In the genomic region with DNA sequence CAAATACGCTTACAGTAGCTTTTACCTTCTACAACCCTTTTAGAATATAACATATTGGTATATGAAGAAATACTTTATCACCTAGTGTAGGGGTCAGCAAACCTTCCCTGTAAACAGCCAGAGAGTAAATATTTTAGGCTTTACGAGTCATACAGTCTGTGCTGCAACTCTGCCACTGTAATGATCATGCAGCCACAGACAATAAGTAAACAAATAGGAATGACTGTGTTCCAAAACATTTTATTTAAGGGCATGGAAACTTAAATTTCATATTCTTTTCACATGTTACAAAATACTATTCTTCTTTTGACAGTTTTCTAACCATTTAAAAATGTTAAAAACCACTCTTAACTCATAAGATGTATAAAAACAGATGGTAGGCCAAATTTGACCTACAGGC, we compare ENCODE assay signal across 23 cellular contexts.
DNase-seq lines count a peak whose midpoint lies in the region; ATAC-seq, FAIRE-seq and TF ChIP-seq lines count a peak whose summit lies in the region.
"Had no signal": no experiment of that assay in that cellular context is flagged by ENCODE, and none has a peak within 500 bp of the region (broad histone marks: within the 10 kb centered on the region; RNA-seq: fewer than 3 reads in every experiment).

No MANE protein-coding gene starts in this region.

- no peak for FAIRE-seq in endothelial cell of umbilical vein (lab: Jason Lieb, UNC)
- FAIRE-seq: H1 had no signal

- no peak overlapping the region for H3K4me3 ChIP-seq in PC-3 (ENCODE audit: low read length)
- no peak overlapping the region for H3K4me3 ChIP-seq in endothelial cell of umbilical vein (replicated peaks in 1 of 3; ENCODE audit: insufficient read depth in 1 of 3, low read depth in 1 of 3, low read length in 3 of 3)
- H3K4me3 ChIP-seq in right lobe of liver = no peak overlapping the region
- H3K4me3 ChIP-seq: heart right ventricle, lung, SJSA1, thyroid gland had no signal

- BruUV-seq in PC-3 (replicated peaks; lab: Mats Ljungman, UMichigan) (no TSS peak), endothelial cell of umbilical vein (replicated peaks; lab: Mats Ljungman, UMichigan) (no TSS peak)

- H3K36me3 Mint-ChIP-seq in natural killer cell = no peaks in the 10 kb centered on the region
- H3K36me3 Mint-ChIP-seq: activated naive CD4-positive, alpha-beta T cell treated with anti-CD3 and anti-CD28 coated beads, Interleukin-2, amount 50 U/mL, for 72 hours had no signal

- no peak for TF ChIP-seq POLR2A in endothelial cell of umbilical vein (IDR thresholded peaks at IDR 0.05; ENCODE audit: low read depth, low read length)
- no peak for TF ChIP-seq POLR2A in right lobe of liver (IDR thresholded peaks at IDR 0.05)

- H3K9me3 Mint-ChIP-seq in natural killer cell = no peaks in the 10 kb centered on the region
- H3K9me3 Mint-ChIP-seq: activated naive CD4-positive, alpha-beta T cell treated with anti-CD3 and anti-CD28 coated beads, Interleukin-2, amount 50 U/mL, for 72 hours; activated T-helper 1 cell treated with anti-CD3 and anti-CD28 coated beads, Interleukin-12 subunit alpha, Interleukin-12 subunit beta, Interleukin-2, Interleukin-4 antibody, amounts not matched to agents 30 ng/mL and 10 ng/mL and 1 ng/mL, durations not matched to agents 14 hours and 24 hours and 36 hours; naive thymus-derived CD4-positive, alpha-beta T cell had no signal

- H3F3A ChIP-seq in PC-3 (ENCODE audit: low read length, unreplicated experiment) = no peaks in the 10 kb centered on the region

- POLR2A ChIA-PET in PC-3 (lab: Charles Lee; ENCODE audit: unreplicated experiment) = interaction anchor here (0.7 kb wide), 1 partner anchor 877 kb away, joined by 4 read pairs; no protein-coding TSS in a partner anchor
- POLR2A ChIA-PET in endothelial cell of umbilical vein (lab: Charles Lee) = no interaction called here

- dilution Hi-C loops in endothelial cell of umbilical vein (cut with MboI; ENCODE audit: extremely low pct_ligation_motif_present, low sequenced_read_pairs) = no loop called here

- H3K4me1 ChIP-seq in PC-3 (ENCODE audit: insufficient read depth, low read length) = peaks cover 10% of the 10 kb centered on the region
- no peaks in the 10 kb centered on the region for H3K4me1 ChIP-seq in endothelial cell of umbilical vein (ENCODE audit: control insufficient read depth, extremely low read depth, insufficient read depth, low read length)
- no peaks in the 10 kb centered on the region for H3K4me1 ChIP-seq in right lobe of liver
- H3K4me1 ChIP-seq: thyroid gland had no signal

- DNase-seq in ELR (ENCODE audit: low read depth) (peak; percentile 63), PC-3 (peak; percentile 60), endothelial cell of umbilical vein (ENCODE audit: low read depth, low spot score) (peak; percentile 6), right lobe of liver (no peak), natural killer cell (no peak), DMS 273 (lab: John Stamatoyannopoulos, UW; ENCODE audit: unreplicated experiment) (no peak), OCI-M2 (lab: John Stamatoyannopoulos, UW; ENCODE audit: unreplicated experiment) (no peak), NCI-H2029 treated with DMSO at 0.1 percent for 48 hours (lab: John Stamatoyannopoulos, UW) (no peak)
- DNase-seq: heart right ventricle; naive thymus-derived CD4-positive, alpha-beta T cell; NCI-H1436; NCI-H774; stimulated activated CD4-positive, alpha-beta T cell treated with anti-CD3 and anti-CD28 coated beads, Interleukin-2, amount 100 ng/mL, for 24 hours; stimulated activated naive CD4-positive, alpha-beta T cell treated with Interleukin-2 at 50 U/mL for 16 hours; T-helper 2 cell; thyroid gland had no signal

- TF ChIP-seq CTCF in PC-3 (conservative IDR thresholded peaks at IDR 0.05; ENCODE audit: low read depth, low read length) (no peak), endothelial cell of umbilical vein (IDR thresholded peaks at IDR 0.05; ENCODE audit: extremely low read depth in 1 of 2, insufficient read depth in 1 of 2, low read depth in 1 of 2, low read length in 2 of 2) (no peak), right lobe of liver (IDR thresholded peaks at IDR 0.05) (no peak), natural killer cell (IDR thresholded peaks at IDR 0.05) (no peak)

- no peaks in the 10 kb centered on the region for H3K9me1 ChIP-seq in endothelial cell of umbilical vein (replicated peaks; ENCODE audit: control insufficient read depth, extremely low read depth, insufficient read depth, low read length)

- H2AFZ ChIP-seq in PC-3 (ENCODE audit: low read length) (no peak overlapping the region), endothelial cell of umbilical vein (ENCODE audit: low read depth, low read length) (no peak overlapping the region)

- no peak overlapping the region for H3K27ac ChIP-seq in PC-3 (ENCODE audit: low read length)
- H3K27ac ChIP-seq in endothelial cell of umbilical vein (ENCODE audit: insufficient read depth, low read depth, low read length) = no peak overlapping the region
- H3K27ac ChIP-seq in right lobe of liver = no peak overlapping the region
- H3K27ac ChIP-seq: heart right ventricle, SJSA1, thyroid gland had no signal

- H3K79me2 ChIP-seq in PC-3 (ENCODE audit: low read length) (no peaks in the 10 kb centered on the region), endothelial cell of umbilical vein (ENCODE audit: control insufficient read depth, insufficient read depth, low read length) (no peaks in the 10 kb centered on the region)

- H4K20me1 ChIP-seq in PC-3 (ENCODE audit: low read length) = peaks cover 3% of the 10 kb centered on the region; the same call in 1 of the 2 replicates
- H4K20me1 ChIP-seq in endothelial cell of umbilical vein (replicated peaks; ENCODE audit: control insufficient read depth, extremely low read depth, insufficient read depth, low read length) = no peaks in the 10 kb centered on the region

- no peaks in the 10 kb centered on the region for H3K36me3 ChIP-seq in PC-3 (ENCODE audit: low read depth, low read length)
- H3K36me3 ChIP-seq in endothelial cell of umbilical vein (ENCODE audit: control insufficient read depth in 2 of 2, extremely low read depth in 1 of 2, insufficient read depth in 2 of 2, low read length in 2 of 2) = no peaks in the 10 kb centered on the region
- peaks cover 0 to 11% (median 0%) of the 10 kb centered on the region in 4 donors for H3K36me3 ChIP-seq in right lobe of liver
- H3K36me3 ChIP-seq: thyroid gland had no signal

- no peaks in the 10 kb centered on the region for H3K27me3 ChIP-seq in PC-3 (ENCODE audit: low read length)
- no peaks in the 10 kb centered on the region for H3K27me3 ChIP-seq in endothelial cell of umbilical vein (ENCODE audit: control insufficient read depth in 2 of 2, insufficient read depth in 2 of 2, low read length in 2 of 2)
- no peaks in the 10 kb centered on the region for H3K27me3 ChIP-seq in right lobe of liver
- H3K27me3 ChIP-seq: heart right ventricle, SJSA1, thyroid gland had no signal

- intact Hi-C loops in PC-3 (cut with micrococcal nuclease) (loop anchor here (1.0 to 5.0 kb wide), 2 partner anchors 9 to 66 kb away; no protein-coding TSS in a partner anchor), endothelial cell of umbilical vein (cut with micrococcal nuclease) (loop anchor here (1.0 kb wide), 1 partner anchor 9 kb away; no protein-coding TSS in a partner anchor), right lobe of liver (cut with DNase I) (no loop called here), natural killer cell (cut with micrococcal nuclease) (no loop called here)

- ATAC-seq in PC-3 = peak; percentile 98
- peak in 3 of 4 donors; percentile 39 to 91 (median 68) for ATAC-seq in right lobe of liver
- no peak for ATAC-seq in natural killer cell
- ATAC-seq: activated CD4-positive, CD25-positive, alpha-beta regulatory T cell treated with anti-CD3 and anti-CD28 coated beads, Interleukin-2, amount 50 U/mL, for 24 hours; activated naive CD4-positive, alpha-beta T cell treated with anti-CD3 and anti-CD28 coated beads, Interleukin-2, amount 50 U/mL, for 72 hours; esophagus mucosa; heart right ventricle; naive thymus-derived CD4-positive, alpha-beta T cell had no signal

- H3K9ac ChIP-seq in PC-3 (ENCODE audit: low read length) = no peak overlapping the region
- no peak overlapping the region for H3K9ac ChIP-seq in endothelial cell of umbilical vein (replicated peaks; ENCODE audit: extremely low read depth, insufficient read depth, low read length)

- no peaks in the 10 kb centered on the region for H3K27me3 Mint-ChIP-seq in natural killer cell (ENCODE audit: low read depth in 2 of 2)
- H3K27me3 Mint-ChIP-seq: naive thymus-derived CD4-positive, alpha-beta T cell had no signal

- H3K9me3 ChIP-seq in PC-3 (ENCODE audit: low read length) (no peaks in the 10 kb centered on the region), endothelial cell of umbilical vein (replicated peaks; ENCODE audit: control insufficient read depth, insufficient read depth, low read length) (no peaks in the 10 kb centered on the region), right lobe of liver (no peaks in the 10 kb centered on the region)
- H3K9me3 ChIP-seq: heart right ventricle, SJSA1, thyroid gland had no signal

- H3K4me1 Mint-ChIP-seq in natural killer cell = peaks cover 0 to 6% of the 10 kb centered on the region in 2 donors

- no peak overlapping the region for H3K27ac Mint-ChIP-seq in natural killer cell
- H3K27ac Mint-ChIP-seq: activated naive CD4-positive, alpha-beta T cell treated with anti-CD3 and anti-CD28 coated beads, Interleukin-2, amount 50 U/mL, for 72 hours; activated T-helper 1 cell treated with anti-CD3 and anti-CD28 coated beads, Interleukin-12 subunit alpha, Interleukin-12 subunit beta, Interleukin-2, Interleukin-4 antibody, amounts not matched to agents 30 ng/mL and 10 ng/mL and 1 ng/mL, durations not matched to agents 14 hours and 24 hours and 36 hours; naive thymus-derived CD4-positive, alpha-beta T cell had no signal

- 57% methylated on average over 2 of the region's 2 CpGs for WGBS in right lobe of liver (ENCODE audit: insufficient coverage, low coverage, low lambda C conversion rate, missing lambda C conversion rate)

- CTCF ChIA-PET in PC-3 (lab: Charles Lee) (no interaction called here), endothelial cell of umbilical vein (lab: Charles Lee) (no interaction called here)

- no peak overlapping the region for H3K4me3 Mint-ChIP-seq in natural killer cell
- H3K4me3 Mint-ChIP-seq: activated T-helper 1 cell treated with anti-CD3 and anti-CD28 coated beads, Interleukin-12 subunit alpha, Interleukin-12 subunit beta, Interleukin-2, Interleukin-4 antibody, amounts not matched to agents 30 ng/mL and 10 ng/mL and 1 ng/mL, durations not matched to agents 14 hours and 24 hours and 36 hours; naive thymus-derived CD4-positive, alpha-beta T cell had no signal

- H3K4me2 ChIP-seq in PC-3 (ENCODE audit: low read length) (no peak overlapping the region), endothelial cell of umbilical vein (ENCODE audit: insufficient read depth, low read length) (no peak overlapping the region)

- H3K9me2 ChIP-seq in PC-3 (replicated peaks; ENCODE audit: low read length) = no peaks in the 10 kb centered on the region

TF ChIP-seq in endothelial cell of umbilical vein, 7 proteins besides CTCF, POLR2A, EP300 and RAD21 (continues in another document):
- TF ChIP-seq MYC (IDR thresholded peaks at IDR 0.05; ENCODE audit: low read depth, low read length) (no peak), POLR2AphosphoS5 (IDR thresholded peaks at IDR 0.05; ENCODE audit: insufficient read depth, low read depth, low read length) (no peak), EZH2 (IDR thresholded peaks at IDR 0.05; ENCODE audit: borderline replicate concordance, low read depth, low read length, severe bottlenecking) (no peak), JUN (IDR thresholded peaks at IDR 0.05; ENCODE audit: borderline replicate concordance, insufficient read depth, insufficient read length, low read depth) (no peak)

Comparison
In these comparisons a context has a peak if more than half of its experiments do, and no peak if none do; other contexts are left out.
1. DNase-seq: peak in ELR (single experiment), PC-3 (single experiment) and endothelial cell of umbilical vein (single experiment); none in right lobe of liver (0 of 3), natural killer cell (single experiment), DMS 273 (single experiment), OCI-M2 (single experiment) and NCI-H2029 treated with DMSO at 0.1 percent for 48 hours (single experiment).
2. ATAC-seq: peak in PC-3 (single experiment) and right lobe of liver (3 of 4); none in natural killer cell (0 of 3).
3. intact Hi-C loops: an anchor here in PC-3 (1.0 to 5.0 kb wide) and endothelial cell of umbilical vein (1.0 kb wide); none called in right lobe of liver and natural killer cell.